In the genomic region with DNA sequence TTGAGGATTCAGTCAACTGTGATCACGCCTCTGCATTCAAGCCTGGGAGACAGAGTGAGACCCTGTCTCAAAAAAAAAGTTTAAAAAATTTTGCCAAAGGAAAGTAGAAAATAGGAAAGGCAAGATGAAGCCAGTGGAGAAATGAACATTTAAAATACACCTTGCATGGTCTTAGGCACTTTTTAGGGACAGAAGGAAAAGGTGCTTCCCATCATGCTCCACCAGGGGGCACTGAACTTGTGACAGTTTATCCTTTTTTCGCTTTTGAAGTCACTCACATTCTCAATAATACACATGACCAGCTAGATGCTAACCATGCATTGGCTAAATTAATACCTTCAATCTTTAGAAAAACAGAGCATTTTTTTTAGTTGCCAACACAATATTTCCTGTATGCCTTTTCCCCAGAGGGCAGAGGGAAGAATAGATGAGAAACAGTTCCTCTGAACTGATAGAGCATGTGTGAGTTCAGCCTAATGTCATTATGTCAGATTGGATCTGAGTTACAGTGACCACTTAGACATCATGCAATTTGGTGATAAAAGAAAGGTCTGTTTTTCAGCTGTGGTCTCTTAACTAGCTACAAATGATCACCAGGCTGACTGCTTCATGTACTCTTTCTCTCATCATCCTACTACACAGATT, we compare ENCODE assay signal across 9 cellular contexts.
DNase-seq lines count a peak whose midpoint lies in the region; ATAC-seq and TF ChIP-seq lines count a peak whose summit lies in the region.
"Had no signal": no experiment of that assay in that cellular context is flagged by ENCODE, and none has a peak within 500 bp of the region (broad histone marks: within the 10 kb centered on the region; RNA-seq: fewer than 3 reads in every experiment).

No MANE protein-coding gene starts in this region.

- H3K9me3 Mint-ChIP-seq in activated naive CD8-positive, alpha-beta T cell treated with anti-CD3 and anti-CD28 coated beads, Interleukin-2, amount 50 U/mL, for 24 hours, result peaks cover 5% of the 10 kb centered on the region

- no peaks in the 10 kb centered on the region for H4K20me1 ChIP-seq in DOHH2 (ENCODE audit: control insufficient read depth, insufficient read depth, low read depth, low read length)

- H3K4me1 ChIP-seq in DOHH2 (ENCODE audit: control insufficient read depth, low read length) (peaks cover 6% of the 10 kb centered on the region), SJCRH30 (peaks cover 3% of the 10 kb centered on the region; the same call in 1 of the 2 replicates)

- H3K27me3 ChIP-seq in DOHH2 (ENCODE audit: control insufficient read depth, low read length), result no peaks in the 10 kb centered on the region
- H3K27me3 ChIP-seq in SJCRH30, result no peaks in the 10 kb centered on the region

- no peaks in the 10 kb centered on the region for H3F3A ChIP-seq in DOHH2 (ENCODE audit: control insufficient read depth, insufficient read depth)

- H3K4me1 Mint-ChIP-seq in activated naive CD8-positive, alpha-beta T cell treated with anti-CD3 and anti-CD28 coated beads, Interleukin-2, amount 50 U/mL, for 24 hours, result peaks cover 5% of the 10 kb centered on the region

- TF ChIP-seq CTCF in DOHH2 (IDR thresholded peaks at IDR 0.05; ENCODE audit: low read depth, low read length, poor library complexity, severe bottlenecking), result peak; percentile 74

- no peak overlapping the region for H3K27ac ChIP-seq in DOHH2 (ENCODE audit: low read depth, low read length)
- no peak overlapping the region for H3K27ac ChIP-seq in SJCRH30

- no peak overlapping the region for H3K4me2 ChIP-seq in DOHH2 (ENCODE audit: low read length)

- no peak overlapping the region for H3K4me3 Mint-ChIP-seq in activated naive CD8-positive, alpha-beta T cell treated with anti-CD3 and anti-CD28 coated beads, Interleukin-2, amount 50 U/mL, for 24 hours
- H3K4me3 Mint-ChIP-seq: activated naive CD4-positive, alpha-beta T cell treated with anti-CD3 and anti-CD28 coated beads, Interleukin-2, amount 50 U/mL, for 24 hours had no signal

- H3K36me3 Mint-ChIP-seq in activated naive CD8-positive, alpha-beta T cell treated with anti-CD3 and anti-CD28 coated beads, Interleukin-2, amount 50 U/mL, for 24 hours (ENCODE audit: low read depth), result no peaks in the 10 kb centered on the region

- peaks cover 13% of the 10 kb centered on the region; the same call in 1 of the 2 replicates for H3K9me3 ChIP-seq in DOHH2 (ENCODE audit: control insufficient read depth, insufficient read depth, low read length)
- peaks cover 10% of the 10 kb centered on the region; the same call in 1 of the 2 replicates for H3K9me3 ChIP-seq in SJCRH30 (replicated peaks)

- no peaks in the 10 kb centered on the region for H3K9me2 ChIP-seq in DOHH2 (replicated peaks; ENCODE audit: control insufficient read depth, low read length)

- peak; percentile 18 to 75 for DNase-seq in SJCRH30
- DNase-seq in activated naive CD8-positive, alpha-beta T cell treated with anti-CD3 and anti-CD28 coated beads, Interleukin-2, amount 50 U/mL, for 24 hours, result peak; percentile 42
- DNase-seq in inferior parietal cortex (ENCODE audit: extremely low spot score), result peak; percentile 38
- peak; percentile 26 to 34 for DNase-seq in stimulated activated CD4-positive, alpha-beta T cell treated with anti-CD3 and anti-CD28 coated beads, Interleukin-2, amount 100 ng/mL, for 48 hours

- no peaks in the 10 kb centered on the region for H3K36me3 ChIP-seq in DOHH2 (ENCODE audit: control insufficient read depth, low read length)
- H3K36me3 ChIP-seq in SJCRH30, result no peaks in the 10 kb centered on the region

- no peak overlapping the region for H3K27ac Mint-ChIP-seq in activated naive CD8-positive, alpha-beta T cell treated with anti-CD3 and anti-CD28 coated beads, Interleukin-2, amount 50 U/mL, for 24 hours
- H3K27ac Mint-ChIP-seq: activated naive CD4-positive, alpha-beta T cell treated with anti-CD3 and anti-CD28 coated beads, Interleukin-2, amount 50 U/mL, for 24 hours had no signal

- no peak overlapping the region for H3K4me3 ChIP-seq in DOHH2 (ENCODE audit: low read length)
- H3K4me3 ChIP-seq in SJCRH30, result no peak overlapping the region

- no peaks in the 10 kb centered on the region for H3K79me2 ChIP-seq in DOHH2 (ENCODE audit: control insufficient read depth, low read length)

- ATAC-seq in HG03159 (IDR thresholded peaks at IDR 0.05; ENCODE audit: unreplicated experiment), result peak; percentile 57
- no peak for ATAC-seq in activated naive CD8-positive, alpha-beta T cell treated with anti-CD3 and anti-CD28 coated beads, Interleukin-2, amount 50 U/mL, for 24 hours
- ATAC-seq in GM19455 (IDR thresholded peaks at IDR 0.05; ENCODE audit: unreplicated experiment), result no peak
- no peak for ATAC-seq in HG03521 (IDR thresholded peaks at IDR 0.05; ENCODE audit: unreplicated experiment)

- no peaks in the 10 kb centered on the region for H3K27me3 Mint-ChIP-seq in activated naive CD8-positive, alpha-beta T cell treated with anti-CD3 and anti-CD28 coated beads, Interleukin-2, amount 50 U/mL, for 24 hours
- H3K27me3 Mint-ChIP-seq: activated naive CD4-positive, alpha-beta T cell treated with anti-CD3 and anti-CD28 coated beads, Interleukin-2, amount 50 U/mL, for 24 hours had no signal
